Comparison of ENCODE assay signal across 27 cellular contexts in genomic region chr2:11701206-11701605, GRCh38. TPM values are rescaled to one million over a fixed set of nuclear protein-coding genes. Genes with fewer than 3 reads are reported as not detected.
DNase-seq lines count a peak whose midpoint lies in the region; ATAC-seq and TF ChIP-seq lines count a peak whose summit lies in the region.
"Had no signal": no experiment of that assay in that cellular context is flagged by ENCODE, and none has a peak within 500 bp of the region (broad histone marks: within the 10 kb centered on the region; RNA-seq: fewer than 3 reads in every experiment).

No MANE protein-coding gene starts in this region.

- H3K4ac ChIP-seq in IMR-90 (ENCODE audit: low read depth, low read length) (no peak overlapping the region; the same call in 1 of the 2 replicates), neuronal stem cell (ENCODE audit: low read length) (no peak overlapping the region)

- BruUV-seq in IMR-90 (replicated peaks; lab: Mats Ljungman, UMichigan): no TSS peak

- H3K9me3 Mint-ChIP-seq in activated B cell treated with CpG ODN at 0.5 μM for 24 hours: no peaks in the 10 kb centered on the region
- no peaks in the 10 kb centered on the region for H3K9me3 Mint-ChIP-seq in activated T-cell treated with anti-CD3 and anti-CD28 coated beads, Interleukin-2, amount 50 U/mL, for 72 hours
- H3K9me3 Mint-ChIP-seq: effector memory CD8-positive, alpha-beta T cell had no signal

- no peak overlapping the region for H3K27ac ChIP-seq in IMR-90 (ENCODE audit: insufficient read depth, low read length)
- no peak overlapping the region for H3K27ac ChIP-seq in neuronal stem cell (replicated peaks; ENCODE audit: low read length)
- H3K27ac ChIP-seq: ovary, Peyer's patch, right atrium auricular region had no signal

- dilution Hi-C loops in IMR-90 (cut with HindIII; ENCODE audit: low sequenced_read_pairs, unreplicated experiment): no loop called here

- ATAC-seq in IMR-90 (ENCODE audit: low read depth): no peak
- peak; percentile 33 for ATAC-seq in activated B cell treated with CpG ODN at 0.5 μM for 24 hours (ENCODE audit: low read depth)
- ATAC-seq in HG03378 (IDR thresholded peaks at IDR 0.05; ENCODE audit: unreplicated experiment): no peak
- no peak for ATAC-seq in HG02938 (IDR thresholded peaks at IDR 0.05; ENCODE audit: unreplicated experiment)
- no peak for ATAC-seq in activated T-cell treated with anti-CD3 and anti-CD28 coated beads, Interleukin-2, amount 50 U/mL, for 72 hours (replicated peaks in 1 of 2)

- H3K4me2 ChIP-seq in IMR-90 (ENCODE audit: low read depth, low read length) (no peak overlapping the region), neuronal stem cell (ENCODE audit: insufficient read depth, low read length, poor library complexity, severe bottlenecking) (no peak overlapping the region)

- no peak overlapping the region for H3K14ac ChIP-seq in IMR-90 (replicated peaks; ENCODE audit: low read depth, low read length)
- H3K14ac ChIP-seq in neuronal stem cell (ENCODE audit: low read length): no peak overlapping the region

- H3K4me3 ChIP-seq in IMR-90 (ENCODE audit: insufficient read depth, low read depth, low read length) (no peak overlapping the region), neuronal stem cell (ENCODE audit: low read length in 2 of 2) (no peak overlapping the region)
- H3K4me3 ChIP-seq: coronary artery, ovary, Peyer's patch, right atrium auricular region had no signal

- H4K20me1 ChIP-seq in IMR-90 (ENCODE audit: insufficient read depth, low read length): no peaks in the 10 kb centered on the region

- WGBS in IMR-90 (ENCODE audit: extremely low coverage in 2 of 2, insufficient read length in 1 of 2), 2 experiments: 100% methylated on average over 2 of the region's 5 CpGs; no CpG with 5 or more reads in 1 of the 2 experiments
- WGBS in neuronal stem cell (ENCODE audit: extremely low coverage in 2 of 2, insufficient read length in 2 of 2, insufficient replicate concordance in 1 of 2), 2 donors: no CpG with 5 or more reads among the region's 5 CpGs

- H3K79me1 ChIP-seq in IMR-90 (ENCODE audit: low read depth in 1 of 2, low read length in 2 of 2): no peaks in the 10 kb centered on the region
- H3K79me1 ChIP-seq in neuronal stem cell (ENCODE audit: low read depth, low read length): no peaks in the 10 kb centered on the region

- H3K27me3 ChIP-seq in IMR-90 (ENCODE audit: control insufficient read depth, insufficient read depth, low read length) (no peaks in the 10 kb centered on the region), neuronal stem cell (ENCODE audit: control insufficient read depth in 3 of 3, insufficient read depth in 3 of 3, low read depth in 1 of 3, low read length in 3 of 3) (no peaks in the 10 kb centered on the region)
- H3K27me3 ChIP-seq: ovary, Peyer's patch, right atrium auricular region had no signal

- H3K4me1 ChIP-seq in IMR-90 (ENCODE audit: control insufficient read depth, insufficient read depth, low read length) (peaks cover 23% of the 10 kb centered on the region), neuronal stem cell (ENCODE audit: control insufficient read depth in 2 of 2, insufficient read depth in 1 of 2, low read depth in 1 of 2, low read length in 2 of 2) (peaks cover 7 to 18% of the 10 kb centered on the region in 2 donors)
- H3K4me1 ChIP-seq: Peyer's patch had no signal

- no peak overlapping the region for H2BK5ac ChIP-seq in IMR-90 (ENCODE audit: low read depth, low read length, poor library complexity, severe bottlenecking)
- H2BK5ac ChIP-seq in neuronal stem cell (ENCODE audit: low read length): no peak overlapping the region

- H2BK15ac ChIP-seq in IMR-90 (ENCODE audit: low read depth, low read length) (no peak overlapping the region), neuronal stem cell (ENCODE audit: low read length) (no peak overlapping the region)

- H4K91ac ChIP-seq in IMR-90 (ENCODE audit: insufficient read depth, low read depth, low read length) (no peak overlapping the region), neuronal stem cell (ENCODE audit: low read depth, low read length, poor library complexity) (no peak overlapping the region)

- H2BK20ac ChIP-seq in IMR-90 (ENCODE audit: low read depth, low read length): no peak overlapping the region

- no peak overlapping the region for H3K4me3 Mint-ChIP-seq in activated B cell treated with CpG ODN at 0.5 μM for 24 hours
- H3K4me3 Mint-ChIP-seq in activated T-cell treated with anti-CD3 and anti-CD28 coated beads, Interleukin-2, amount 50 U/mL, for 72 hours: no peak overlapping the region
- H3K4me3 Mint-ChIP-seq: activated naive CD4-positive, alpha-beta T cell treated with anti-CD3 and anti-CD28 coated beads, Interleukin-2, amount 10 ng/mL, durations not matched to agents 7 days and 5 days; effector memory CD8-positive, alpha-beta T cell; nephron had no signal

- TF ChIP-seq CTCF in IMR-90 (conservative IDR thresholded peaks at IDR 0.05; ENCODE audit: low read depth, low read length) (no peak), activated B cell treated with CpG ODN at 0.5 μM for 24 hours (IDR thresholded peaks at IDR 0.05) (no peak)

- no peak overlapping the region for H3K9ac ChIP-seq in IMR-90 (ENCODE audit: low read depth, low read length)
- no peak overlapping the region for H3K9ac ChIP-seq in neuronal stem cell (ENCODE audit: low read depth, low read length, poor library complexity)

- H3K36me3 Mint-ChIP-seq in activated B cell treated with CpG ODN at 0.5 μM for 24 hours (ENCODE audit: low read depth): no peaks in the 10 kb centered on the region
- no peaks in the 10 kb centered on the region for H3K36me3 Mint-ChIP-seq in activated T-cell treated with anti-CD3 and anti-CD28 coated beads, Interleukin-2, amount 50 U/mL, for 72 hours (ENCODE audit: insufficient read depth in 2 of 2)
- H3K36me3 Mint-ChIP-seq: activated naive CD4-positive, alpha-beta T cell treated with anti-CD3 and anti-CD28 coated beads, Interleukin-2, amount 10 ng/mL, durations not matched to agents 7 days and 5 days had no signal

- no peak overlapping the region for H4K8ac ChIP-seq in IMR-90 (ENCODE audit: low read depth in 2 of 2, low read length in 2 of 2)
- no peak overlapping the region for H4K8ac ChIP-seq in neuronal stem cell (ENCODE audit: low read depth, low read length)

- H3K9me1 ChIP-seq in IMR-90 (ENCODE audit: insufficient read depth, low read length): peaks cover 16% of the 10 kb centered on the region; the same call in 1 of the 2 replicates

- POLR2A ChIA-PET in IMR-90 (lab: Charles Lee; ENCODE audit: unreplicated experiment) (no interaction called here), activated B cell treated with CpG ODN at 0.5 μM for 24 hours (lab: Charles Lee) (interaction anchor here (1.0 kb wide), 1 partner anchor 46 kb away, joined by 3 read pairs; the partner anchor contains the start of gene LPIN1)

- H3K9me3 ChIP-seq in IMR-90 (ENCODE audit: control insufficient read depth, insufficient read depth, low read length): no peaks in the 10 kb centered on the region
- H3K9me3 ChIP-seq in neuronal stem cell (replicated peaks in 1 of 2; ENCODE audit: control insufficient read depth in 2 of 2, insufficient read depth in 1 of 2, low read depth in 1 of 2, low read length in 2 of 2): peaks cover 0 to 4% of the 10 kb centered on the region in 2 donors
- H3K9me3 ChIP-seq: ovary, Peyer's patch, right atrium auricular region had no signal

- no peak overlapping the region for H3K23ac ChIP-seq in IMR-90 (ENCODE audit: low read depth, low read length)
- no peak overlapping the region for H3K23ac ChIP-seq in neuronal stem cell (ENCODE audit: low read depth, low read length, poor library complexity)

- H2AK5ac ChIP-seq in IMR-90 (ENCODE audit: low read depth, low read length) (peak overlapping the region; percentile 55; the same call in 1 of the 2 replicates), neuronal stem cell (ENCODE audit: low read depth, low read length) (no peak overlapping the region)

- no peak for TF ChIP-seq RAD21 in IMR-90 (IDR thresholded peaks at IDR 0.05; ENCODE audit: low read length)

- H2AK9ac ChIP-seq in IMR-90 (replicated peaks; ENCODE audit: low read depth, low read length, poor library complexity): no peak overlapping the region

- DNase-seq in Caki2 (ENCODE audit: low read depth) (peak; percentile 64), IMR-90 (no peak), activated B cell treated with CpG ODN at 0.5 μM for 24 hours (no peak), neuronal stem cell (ENCODE audit: low spot score) (no peak), HT-29 (ENCODE audit: low spot score) (no peak)
- DNase-seq in activated T-cell treated with anti-CD3 and anti-CD28 coated beads, Interleukin-2, amount 50 U/mL, for 72 hours: no peak
- DNase-seq: activated CD4-positive, alpha-beta T cell treated with anti-CD3 and anti-CD28 coated beads for 48 hours; activated naive CD4-positive, alpha-beta T cell treated with anti-CD3 and anti-CD28 coated beads, Interleukin-2, amount 10 ng/mL, durations not matched to agents 7 days and 5 days; activated T-cell treated with anti-CD3 and anti-CD28 coated beads, Interleukin-2, amount 50 U/mL, for 48 hours; amygdala; effector memory CD8-positive, alpha-beta T cell; H7; islet precursor cell; NCI-H1048; NCI-H2029 treated with DMSO at 0.1 percent for 48 hours; NK-92 treated with Interleukin-12 subunit alpha and Interleukin-12 subunit beta, amount 100 ng/mL, for 24 hours had no signal

- H2AFZ ChIP-seq in IMR-90 (replicated peaks; ENCODE audit: low read length, poor library complexity): no peak overlapping the region
- H2AFZ ChIP-seq in neuronal stem cell (ENCODE audit: low read length): peak overlapping the region; percentile 16

- no peak overlapping the region for H4K5ac ChIP-seq in IMR-90 (ENCODE audit: low read depth, low read length)

- H3K18ac ChIP-seq in IMR-90 (ENCODE audit: low read depth, low read length): no peak overlapping the region
- no peak overlapping the region for H3K18ac ChIP-seq in neuronal stem cell (ENCODE audit: low read length)

- H3K36me3 ChIP-seq in IMR-90 (ENCODE audit: control insufficient read depth, insufficient read depth, low read length) (no peaks in the 10 kb centered on the region), neuronal stem cell (replicated peaks in 1 of 2; ENCODE audit: control insufficient read depth in 2 of 2, insufficient read depth in 2 of 2, low read length in 2 of 2) (no peaks in the 10 kb centered on the region)
- H3K36me3 ChIP-seq: ovary, Peyer's patch, right atrium auricular region had no signal

- H2BK12ac ChIP-seq in neuronal stem cell (ENCODE audit: low read length): no peak overlapping the region

- no peak for TF ChIP-seq POLR2A in IMR-90 (IDR thresholded peaks at IDR 0.05; ENCODE audit: low read depth, low read length)

- H3K56ac ChIP-seq in IMR-90 (ENCODE audit: extremely low read depth, insufficient read depth, low read length): no peak overlapping the region

- in situ Hi-C loops in Caki2 (cut with HindIII; ENCODE audit: low pct_unique_long_range_greater_than_20kb, low sequenced_read_pairs): no loop called here
- in situ Hi-C loops in IMR-90 (cut with MboI; ENCODE audit: low sequenced_read_pairs): no loop called here

- no peaks in the 10 kb centered on the region for H3K4me1 Mint-ChIP-seq in activated B cell treated with CpG ODN at 0.5 μM for 24 hours
- H3K4me1 Mint-ChIP-seq in activated T-cell treated with anti-CD3 and anti-CD28 coated beads, Interleukin-2, amount 50 U/mL, for 72 hours (ENCODE audit: low read depth): peaks cover 8% of the 10 kb centered on the region

- CTCF ChIA-PET in IMR-90 (lab: Yijun Ruan, JAX) (interaction anchor here (1.0 kb wide), 1 partner anchor 78 kb away, joined by 3 read pairs; no protein-coding TSS in a partner anchor), activated B cell treated with CpG ODN at 0.5 μM for 24 hours (lab: Charles Lee) (interaction anchor here (1.8 kb wide), 1 partner anchor 78 kb away, joined by 5 read pairs; no protein-coding TSS in a partner anchor)

- intact Hi-C loops in IMR-90 (cut with micrococcal nuclease): no loop called here
- intact Hi-C loops in activated B cell treated with CpG ODN at 0.5 μM for 24 hours (cut with micrococcal nuclease): no loop called here

- H3K27me3 Mint-ChIP-seq in activated B cell treated with CpG ODN at 0.5 μM for 24 hours: no peaks in the 10 kb centered on the region
- H3K27me3 Mint-ChIP-seq in activated T-cell treated with anti-CD3 and anti-CD28 coated beads, Interleukin-2, amount 50 U/mL, for 72 hours (ENCODE audit: low read depth): peaks cover 12% of the 10 kb centered on the region
- H3K27me3 Mint-ChIP-seq: effector memory CD8-positive, alpha-beta T cell had no signal

- H2BK120ac ChIP-seq in IMR-90 (ENCODE audit: low read depth, low read length): no peak overlapping the region
- no peak overlapping the region for H2BK120ac ChIP-seq in neuronal stem cell (ENCODE audit: low read depth, low read length)

- no peak overlapping the region for H3K27ac Mint-ChIP-seq in activated B cell treated with CpG ODN at 0.5 μM for 24 hours
- H3K27ac Mint-ChIP-seq in activated T-cell treated with anti-CD3 and anti-CD28 coated beads, Interleukin-2, amount 50 U/mL, for 72 hours: no peak overlapping the region
- H3K27ac Mint-ChIP-seq: activated naive CD4-positive, alpha-beta T cell treated with anti-CD3 and anti-CD28 coated beads, Interleukin-2, amount 10 ng/mL, durations not matched to agents 7 days and 5 days; effector memory CD8-positive, alpha-beta T cell; nephron had no signal

RNA-seq across cellular contexts. Expression of gene NTSR2, which starts 31.2 kb away (rescaled TPM):
- not detected in 2 replicates for total RNA-seq in Caki2 (2014; rRNA removed; shearing (Covaris generic); ENCODE audit: low replicate concordance)
- not detected in 2 replicates for total RNA-seq in IMR-90 (2012; rRNA removed)
- polyA plus RNA-seq in IMR-90 (2012; rRNA removed): not detected in 2 replicates
- polyA plus RNA-seq in IMR-90 (2012; cell fraction: cytosol; rRNA removed): not detected in 2 replicates
- polyA plus RNA-seq in IMR-90 (2012; cell fraction: nucleus; rRNA removed; ENCODE audit: low replicate concordance): not detected in 2 replicates
- total RNA-seq in activated B cell treated with CpG ODN at 0.5 μM for 24 hours: not detected in 2 replicates
- not detected for polyA plus RNA-seq in neuronal stem cell (2013, experiment 1 of 2)
- polyA plus RNA-seq in neuronal stem cell (2013, experiment 2 of 2): not detected
- not detected in 2 replicates for total RNA-seq in HT-29 (2014; rRNA removed; shearing (Covaris generic))
- not detected for total RNA-seq in activated T-cell treated with anti-CD3 and anti-CD28 coated beads, Interleukin-2, amount 50 U/mL, for 72 hours
- total RNA-seq: H7; lower leg skin; mononuclear cell; Peyer's patch; right atrium auricular region; SK-MEL-5; T-helper 1 cell treated with Interleukin-12 subunit alpha and Interleukin-12 subunit beta and Interleukin-4 antibody, amounts not matched to agents 30 ng/mL and 1 ng/mL, for 36 hours had no signal

RNA-seq across cellular contexts. Expression of gene LPIN1, which starts 45.2 kb away (rescaled TPM):
- total RNA-seq in Caki2 (2014; rRNA removed; shearing (Covaris generic); ENCODE audit: low replicate concordance): 12.2 and 25.8 TPM in 2 replicates
- total RNA-seq in IMR-90 (2012; rRNA removed) (21.3 and 21.7 TPM in 2 replicates), activated B cell treated with CpG ODN at 0.5 μM for 24 hours (59.1 and 74.3 TPM in 2 replicates)
- 24.4 and 25.1 TPM in 2 replicates for polyA plus RNA-seq in IMR-90 (2012; rRNA removed)
- polyA plus RNA-seq in IMR-90 (2012; cell fraction: cytosol; rRNA removed): 10.6 and 12.6 TPM in 2 replicates
- polyA plus RNA-seq in IMR-90 (2012; cell fraction: nucleus; rRNA removed; ENCODE audit: low replicate concordance): 32.0 and 74.8 TPM in 2 replicates
- polyA plus RNA-seq in neuronal stem cell (2013, experiment 1 of 2): 19.1 TPM
- polyA plus RNA-seq in neuronal stem cell (2013, experiment 2 of 2): 20.2 TPM
- total RNA-seq in HT-29 (2014; rRNA removed; shearing (Covaris generic)): 5.6 and 6.8 TPM in 2 replicates
- 10 to 100 TPM; 45.4 to 63.2 TPM for total RNA-seq in activated T-cell treated with anti-CD3 and anti-CD28 coated beads, Interleukin-2, amount 50 U/mL, for 72 hours
